ENCODE assay signal across 11 cellular contexts in the genomic region with DNA sequence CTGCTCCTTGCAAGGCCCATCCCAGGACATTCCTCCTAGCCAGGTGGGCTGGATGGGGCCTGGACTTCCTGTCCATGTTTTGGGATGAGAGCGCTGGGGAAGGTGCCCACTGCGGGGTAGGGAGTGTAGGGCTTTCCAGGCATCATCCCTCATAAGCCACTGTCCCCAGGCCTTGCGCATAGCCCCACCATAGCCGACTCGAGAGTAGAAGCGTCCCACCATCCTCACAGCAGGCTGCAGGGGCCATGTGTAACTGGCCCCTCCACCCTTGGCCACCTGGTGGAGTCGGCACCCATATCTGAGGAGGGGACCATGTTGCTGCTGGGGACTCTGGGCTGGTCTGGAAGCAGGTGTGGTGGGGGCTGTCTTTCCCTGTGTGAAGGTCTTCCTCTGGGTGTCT. TPM values are rescaled to one million over a fixed set of nuclear protein-coding genes. Genes with fewer than 3 reads are reported as not detected.
DNase-seq lines count a peak whose midpoint lies in the region; ATAC-seq and TF ChIP-seq lines count a peak whose summit lies in the region.
"Had no signal": no experiment of that assay in that cellular context is flagged by ENCODE, and none has a peak within 500 bp of the region (broad histone marks: within the 10 kb centered on the region; RNA-seq: fewer than 3 reads in every experiment).

No MANE protein-coding gene starts in this region.

- no peaks in the 10 kb centered on the region for H3K9me3 Mint-ChIP-seq in CD4-positive, alpha-beta memory T cell

- peaks cover 96% of the 10 kb centered on the region for H3K4me1 ChIP-seq in CD4-positive, alpha-beta memory T cell (ENCODE audit: insufficient read depth, low read length)
- peaks cover 47% of the 10 kb centered on the region for H3K4me1 ChIP-seq in colonic mucosa
- peaks cover 78 to 90% of the 10 kb centered on the region in 2 experiments for H3K4me1 ChIP-seq in neutrophil (ENCODE audit: control insufficient read depth in 1 of 2, insufficient read depth in 1 of 2, low read depth in 1 of 2, low read length in 1 of 2)
- peaks cover 95% of the 10 kb centered on the region for H3K4me1 ChIP-seq in upper lobe of right lung

- H3K27ac Mint-ChIP-seq in CD4-positive, alpha-beta memory T cell = peak overlapping the region; percentile 98 to 100 (median 99)

- POLR2A ChIA-PET in CD4-positive, alpha-beta memory T cell (lab: Charles Lee; ENCODE audit: partially characterized antibody) = interaction anchor here (1.6 to 27.1 kb wide), 5 partner anchors 11 to 689 kb away, joined by 3 to 683 read pairs (median 42); a partner anchor contains a TSS

- no peak for DNase-seq in CD4-positive, alpha-beta memory T cell
- DNase-seq in colonic mucosa = no peak
- DNase-seq in upper lobe of right lung = no peak
- no peak for DNase-seq in hypothalamus (lab: John Stamatoyannopoulos, UW)
- no peak for DNase-seq in DMS53 (lab: John Stamatoyannopoulos, UW)
- DNase-seq: mesendoderm, NCI-H446 treated with DMSO at 0.1 percent for 48 hours had no signal

- no peaks in the 10 kb centered on the region for H3K27me3 Mint-ChIP-seq in CD4-positive, alpha-beta memory T cell

- H3K27me3 ChIP-seq in CD4-positive, alpha-beta memory T cell (ENCODE audit: insufficient read depth, low read length) = no peaks in the 10 kb centered on the region
- no peaks in the 10 kb centered on the region for H3K27me3 ChIP-seq in colonic mucosa
- no peaks in the 10 kb centered on the region for H3K27me3 ChIP-seq in neutrophil
- H3K27me3 ChIP-seq in upper lobe of right lung = no peaks in the 10 kb centered on the region

- no peak overlapping the region for H3K4me3 ChIP-seq in CD4-positive, alpha-beta memory T cell (ENCODE audit: low read length in 2 of 2)
- H3K4me3 ChIP-seq in colonic mucosa = no peak overlapping the region
- no peak overlapping the region for H3K4me3 ChIP-seq in neutrophil (ENCODE audit: low read depth in 1 of 2, low read length in 1 of 2)
- H3K4me3 ChIP-seq in upper lobe of right lung = no peak overlapping the region

- no peak for TF ChIP-seq CTCF in colonic mucosa (IDR thresholded peaks at IDR 0.05)
- no peak for TF ChIP-seq CTCF in neutrophil (IDR thresholded peaks at IDR 0.05)
- TF ChIP-seq CTCF in upper lobe of right lung (IDR thresholded peaks at IDR 0.05) = no peak

- H3K36me3 Mint-ChIP-seq in CD4-positive, alpha-beta memory T cell = peaks cover 5 to 32% of the 10 kb centered on the region in 2 donors

- no peak overlapping the region for H3K9ac ChIP-seq in colonic mucosa (ENCODE audit: low read depth in 2 of 2, low read length in 2 of 2)

- ATAC-seq in upper lobe of right lung (no peak), GM21717 (IDR thresholded peaks at IDR 0.05; ENCODE audit: unreplicated experiment) (no peak)
- ATAC-seq: sciatic nerve had no signal

- peaks cover 68 to 98% (median 83%) of the 10 kb centered on the region in 4 donors for H3K4me1 Mint-ChIP-seq in CD4-positive, alpha-beta memory T cell

- CTCF ChIA-PET in CD4-positive, alpha-beta memory T cell (lab: Charles Lee; ENCODE audit: partially characterized antibody) = interaction anchor here (2.0 to 7.1 kb wide), 5 partner anchors 9 to 39 kb away, joined by 11 to 99 read pairs (median 38); a partner anchor contains a TSS

- no peaks in the 10 kb centered on the region for H3K36me3 ChIP-seq in CD4-positive, alpha-beta memory T cell (ENCODE audit: insufficient read depth, low read length)
- H3K36me3 ChIP-seq in KOPT-K1 (ENCODE audit: insufficient read depth, low read length) (peaks cover 19% of the 10 kb centered on the region), colonic mucosa (no peaks in the 10 kb centered on the region), neutrophil (no peaks in the 10 kb centered on the region), upper lobe of right lung (no peaks in the 10 kb centered on the region)

- intact Hi-C loops in CD4-positive, alpha-beta memory T cell (cut with micrococcal nuclease) = no loop called here
- intact Hi-C loops in colonic mucosa (cut with DNase I) = no loop called here
- intact Hi-C loops in upper lobe of right lung (cut with DNase I) = no loop called here

- peak overlapping the region; percentile 11 to 91 (median 68) for H3K4me3 Mint-ChIP-seq in CD4-positive, alpha-beta memory T cell

- no peaks in the 10 kb centered on the region for H3K9me3 ChIP-seq in CD4-positive, alpha-beta memory T cell (ENCODE audit: control insufficient read depth in 1 of 2, low read length in 2 of 2)
- H3K9me3 ChIP-seq in KOPT-K1 (ENCODE audit: insufficient read depth, low read length, poor library complexity, severe bottlenecking) = no peaks in the 10 kb centered on the region
- no peaks in the 10 kb centered on the region for H3K9me3 ChIP-seq in colonic mucosa
- no peaks in the 10 kb centered on the region for H3K9me3 ChIP-seq in neutrophil
- H3K9me3 ChIP-seq in upper lobe of right lung = no peaks in the 10 kb centered on the region

- peak overlapping the region; percentile 98 for H3K27ac ChIP-seq in CD4-positive, alpha-beta memory T cell (ENCODE audit: low read depth, low read length)
- H3K27ac ChIP-seq in KOPT-K1 (ENCODE audit: low read depth, low read length, poor library complexity, severe bottlenecking) (peak overlapping the region; percentile 67), colonic mucosa (peak overlapping the region; percentile 70), neutrophil (peak overlapping the region; percentile 67), upper lobe of right lung (no peak overlapping the region)

RNA-seq across cellular contexts. Expression of a gene that starts 30.5 kb away (rescaled TPM):
- 10 to 100 TPM; 25.3 to 28.2 TPM for total RNA-seq in CD4-positive, alpha-beta memory T cell
- polyA plus RNA-seq in CD4-positive, alpha-beta memory T cell = 10 to 100 TPM in 1 of 2 donors, 1 to 10 TPM in 1; 4.2 to 14.2 TPM
- total RNA-seq in colonic mucosa (10 to 100 TPM; 26.4 to 40.9 TPM), upper lobe of right lung (47.1 TPM)
